1 cellular context compared by ENCODE assay signal in the genomic region with DNA sequence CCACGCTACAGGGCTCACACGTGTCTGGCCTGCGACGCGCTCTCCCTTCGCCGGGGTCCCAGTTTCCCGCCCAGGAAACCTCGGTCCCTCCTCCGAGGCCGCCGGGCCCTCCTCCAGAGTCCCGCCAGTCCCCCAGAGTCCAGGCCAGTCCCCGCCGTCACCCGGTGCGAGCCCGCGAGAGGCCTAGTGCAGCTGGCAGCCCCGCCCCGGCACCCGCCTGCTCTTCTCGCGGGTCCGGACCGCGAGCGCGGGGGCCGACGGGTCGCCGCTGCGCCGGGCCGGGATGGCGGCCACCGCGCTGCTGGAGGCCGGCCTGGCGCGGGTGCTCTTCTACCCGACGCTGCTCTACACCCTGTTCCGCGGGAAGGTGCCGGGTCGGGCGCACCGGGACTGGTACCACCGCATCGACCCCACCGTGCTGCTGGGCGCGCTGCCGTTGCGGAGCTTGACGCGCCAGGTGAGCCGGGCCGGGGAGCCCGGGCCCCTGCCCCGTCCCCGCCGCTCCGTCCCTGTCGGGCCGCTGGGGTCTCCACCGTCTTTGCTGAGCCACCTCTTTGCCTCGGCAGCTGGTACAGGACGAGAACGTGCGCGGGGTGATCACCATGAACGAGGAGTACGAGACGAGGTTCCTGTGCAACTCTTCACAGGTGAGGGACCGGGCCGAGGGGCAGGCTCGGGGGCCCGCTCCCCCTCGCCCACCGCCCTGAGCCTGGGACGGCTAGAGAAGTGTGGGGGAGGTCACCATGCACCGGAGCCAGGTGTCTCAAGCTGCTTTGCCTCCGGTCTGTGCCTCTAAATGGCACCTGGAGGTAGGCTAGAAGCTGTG.
TF ChIP-seq lines count a peak whose summit lies in the region.

A gene with protein sequence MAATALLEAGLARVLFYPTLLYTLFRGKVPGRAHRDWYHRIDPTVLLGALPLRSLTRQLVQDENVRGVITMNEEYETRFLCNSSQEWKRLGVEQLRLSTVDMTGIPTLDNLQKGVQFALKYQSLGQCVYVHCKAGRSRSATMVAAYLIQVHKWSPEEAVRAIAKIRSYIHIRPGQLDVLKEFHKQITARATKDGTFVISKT (plus strand): TSS at position 260 of the 826 bp plus-strand sequence. CDS start 24 bp downstream, at position 284.

TF ChIP-seq in K562, 482 proteins besides CTCF, POLR2A, EP300 and RAD21 (continued from another document and continues in another):
- TF ChIP-seq, protein P1, sequence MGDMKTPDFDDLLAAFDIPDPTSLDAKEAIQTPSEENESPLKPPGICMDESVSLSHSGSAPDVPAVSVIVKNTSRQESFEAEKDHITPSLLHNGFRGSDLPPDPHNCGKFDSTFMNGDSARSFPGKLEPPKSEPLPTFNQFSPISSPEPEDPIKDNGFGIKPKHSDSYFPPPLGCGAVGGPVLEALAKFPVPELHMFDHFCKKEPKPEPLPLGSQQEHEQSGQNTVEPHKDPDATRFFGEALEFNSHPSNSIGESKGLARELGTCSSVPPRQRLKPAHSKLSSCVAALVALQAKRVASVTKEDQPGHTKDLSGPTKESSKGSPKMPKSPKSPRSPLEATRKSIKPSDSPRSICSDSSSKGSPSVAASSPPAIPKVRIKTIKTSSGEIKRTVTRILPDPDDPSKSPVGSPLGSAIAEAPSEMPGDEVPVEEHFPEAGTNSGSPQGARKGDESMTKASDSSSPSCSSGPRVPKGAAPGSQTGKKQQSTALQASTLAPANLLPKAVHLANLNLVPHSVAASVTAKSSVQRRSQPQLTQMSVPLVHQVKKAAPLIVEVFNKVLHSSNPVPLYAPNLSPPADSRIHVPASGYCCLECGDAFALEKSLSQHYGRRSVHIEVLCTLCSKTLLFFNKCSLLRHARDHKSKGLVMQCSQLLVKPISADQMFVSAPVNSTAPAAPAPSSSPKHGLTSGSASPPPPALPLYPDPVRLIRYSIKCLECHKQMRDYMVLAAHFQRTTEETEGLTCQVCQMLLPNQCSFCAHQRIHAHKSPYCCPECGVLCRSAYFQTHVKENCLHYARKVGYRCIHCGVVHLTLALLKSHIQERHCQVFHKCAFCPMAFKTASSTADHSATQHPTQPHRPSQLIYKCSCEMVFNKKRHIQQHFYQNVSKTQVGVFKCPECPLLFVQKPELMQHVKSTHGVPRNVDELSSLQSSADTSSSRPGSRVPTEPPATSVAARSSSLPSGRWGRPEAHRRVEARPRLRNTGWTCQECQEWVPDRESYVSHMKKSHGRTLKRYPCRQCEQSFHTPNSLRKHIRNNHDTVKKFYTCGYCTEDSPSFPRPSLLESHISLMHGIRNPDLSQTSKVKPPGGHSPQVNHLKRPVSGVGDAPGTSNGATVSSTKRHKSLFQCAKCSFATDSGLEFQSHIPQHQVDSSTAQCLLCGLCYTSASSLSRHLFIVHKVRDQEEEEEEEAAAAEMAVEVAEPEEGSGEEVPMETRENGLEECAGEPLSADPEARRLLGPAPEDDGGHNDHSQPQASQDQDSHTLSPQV (IDR thresholded peaks at IDR 0.05): peak; percentile 96
- TF ChIP-seq ZNF124 (CRISPR knock-in tag; IDR thresholded peaks at IDR 0.05) (no peak), SETDB1 (IDR thresholded peaks at IDR 0.05; ENCODE audit: low read length) (no peak), IFI16 (CRISPR knock-in tag; IDR thresholded peaks at IDR 0.05) (no peak), GTF2E2 (tag; IDR thresholded peaks at IDR 0.05) (peak; percentile 34; the same call in 1 of the 2 replicates), ZNF354B (CRISPR knock-in tag; IDR thresholded peaks at IDR 0.05) (no peak), SIN3B (IDR thresholded peaks at IDR 0.05; ENCODE audit: low read depth) (peak; percentile 93), ZNF324 (CRISPR knock-in tag; IDR thresholded peaks at IDR 0.05) (no peak), RBM25 (IDR thresholded peaks at IDR 0.05; ENCODE audit: low read depth, low read length, severe bottlenecking) (peak; percentile 91), NFIC (IDR thresholded peaks at IDR 0.05) (peak; percentile 26), POLR2AphosphoS5 (IDR thresholded peaks at IDR 0.05; ENCODE audit: control insufficient read depth, insufficient read depth, low read depth, low read length) (peak; percentile 73), MYC (IDR thresholded peaks at IDR 0.05; ENCODE audit: low read depth, low read length) (peak; percentile 71), MYC (CRISPR knock-in tag; IDR thresholded peaks at IDR 0.05; ENCODE audit: borderline replicate concordance, low read depth) (no peak), NFE2L1 (tag; IDR thresholded peaks at IDR 0.05; ENCODE audit: borderline replicate concordance, low read depth) (no peak), CCNT2 (IDR thresholded peaks at IDR 0.05; ENCODE audit: borderline replicate concordance, extremely low read depth, insufficient read length, low read depth, low read length) (peak; percentile 54), ZNF551 (CRISPR knock-in tag; IDR thresholded peaks at IDR 0.05) (no peak), YBX1 (IDR thresholded peaks at IDR 0.05) (no peak), ZNF766 (CRISPR knock-in tag; conservative IDR thresholded peaks at IDR 0.05) (no peak), ELF4 (CRISPR knock-in tag; IDR thresholded peaks at IDR 0.05) (no peak), KAT8 (IDR thresholded peaks at IDR 0.05; ENCODE audit: low read depth) (no peak), HNRNPL (IDR thresholded peaks at IDR 0.05; ENCODE audit: low read depth, low read length) (0 out of 2 replicates have a peak, but pooled peaks have one; percentile 52), SMARCA5 (IDR thresholded peaks at IDR 0.05) (no peak), ZNF717 (CRISPR knock-in tag; IDR thresholded peaks at IDR 0.05) (no peak), LEF1 (IDR thresholded peaks at IDR 0.05) (no peak), XRCC4 (IDR thresholded peaks at IDR 0.05; ENCODE audit: extremely low read depth, insufficient read depth, insufficient read length) (no peak), PHF20 (IDR thresholded peaks at IDR 0.05; ENCODE audit: partially characterized antibody) (peak; percentile 50), ZBED1 (IDR thresholded peaks at IDR 0.05) (0 out of 2 replicates have a peak, but pooled peaks have one; percentile 11), CXXC5 (CRISPR knock-in tag; IDR thresholded peaks at IDR 0.05) (peak; percentile 79), NR2F6 (CRISPR knock-in tag; IDR thresholded peaks at IDR 0.05) (no peak), PHF8 (IDR thresholded peaks at IDR 0.05; ENCODE audit: borderline replicate concordance, low read length) (peak; percentile 98), HEY1 (CRISPR knock-in tag; IDR thresholded peaks at IDR 0.05; ENCODE audit: borderline replicate concordance) (no peak), BDP1 (IDR thresholded peaks at IDR 0.05; ENCODE audit: insufficient read depth, insufficient read length) (no peak), CHCHD3 (CRISPR knock-in tag; IDR thresholded peaks at IDR 0.05) (no peak), SREBF1 (IDR thresholded peaks at IDR 0.05; ENCODE audit: borderline replicate concordance, low read depth, low read length) (no peak), MAZ (CRISPR knock-in tag; conservative IDR thresholded peaks at IDR 0.05 in 1 of 2, IDR thresholded peaks at IDR 0.05 in 1 of 2) (peak; percentile 65 to 70; a peak in 3 of 4 replicates), FOXA1 (IDR thresholded peaks at IDR 0.05; ENCODE audit: borderline replicate concordance) (no peak), ILF3 (IDR thresholded peaks at IDR 0.05; ENCODE audit: borderline replicate concordance) (no peak), HMGN3 (IDR thresholded peaks at IDR 0.05; ENCODE audit: borderline replicate concordance, extremely low read depth, insufficient read length, low read depth, low read length) (peak; percentile 42), SRSF1 (IDR thresholded peaks at IDR 0.05; ENCODE audit: low read depth, low read length) (no peak), ZNF445 (CRISPR knock-in tag; IDR thresholded peaks at IDR 0.05; ENCODE audit: low read depth) (no peak), ESRRA (IDR thresholded peaks at IDR 0.05; ENCODE audit: borderline replicate concordance, low read depth) (peak; percentile 44; the same call in 1 of the 2 replicates)
- TF ChIP-seq, protein P2, sequence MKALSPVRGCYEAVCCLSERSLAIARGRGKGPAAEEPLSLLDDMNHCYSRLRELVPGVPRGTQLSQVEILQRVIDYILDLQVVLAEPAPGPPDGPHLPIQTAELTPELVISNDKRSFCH (CRISPR knock-in tag; IDR thresholded peaks at IDR 0.05): no peak
- TF ChIP-seq, protein P2 (tag; IDR thresholded peaks at IDR 0.05): peak; percentile 88
- TF ChIP-seq, protein P3, sequence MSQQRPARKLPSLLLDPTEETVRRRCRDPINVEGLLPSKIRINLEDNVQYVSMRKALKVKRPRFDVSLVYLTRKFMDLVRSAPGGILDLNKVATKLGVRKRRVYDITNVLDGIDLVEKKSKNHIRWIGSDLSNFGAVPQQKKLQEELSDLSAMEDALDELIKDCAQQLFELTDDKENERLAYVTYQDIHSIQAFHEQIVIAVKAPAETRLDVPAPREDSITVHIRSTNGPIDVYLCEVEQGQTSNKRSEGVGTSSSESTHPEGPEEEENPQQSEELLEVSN (IDR thresholded peaks at IDR 0.05; ENCODE audit: borderline replicate concordance in 1 of 2, extremely low read depth in 1 of 2, insufficient read depth in 1 of 2, insufficient read length in 1 of 2, low read depth in 1 of 2, low read length in 1 of 2, poor library complexity in 1 of 2, severe bottlenecking in 1 of 2): peak; percentile 97 to 98
- TF ChIP-seq, protein P4, sequence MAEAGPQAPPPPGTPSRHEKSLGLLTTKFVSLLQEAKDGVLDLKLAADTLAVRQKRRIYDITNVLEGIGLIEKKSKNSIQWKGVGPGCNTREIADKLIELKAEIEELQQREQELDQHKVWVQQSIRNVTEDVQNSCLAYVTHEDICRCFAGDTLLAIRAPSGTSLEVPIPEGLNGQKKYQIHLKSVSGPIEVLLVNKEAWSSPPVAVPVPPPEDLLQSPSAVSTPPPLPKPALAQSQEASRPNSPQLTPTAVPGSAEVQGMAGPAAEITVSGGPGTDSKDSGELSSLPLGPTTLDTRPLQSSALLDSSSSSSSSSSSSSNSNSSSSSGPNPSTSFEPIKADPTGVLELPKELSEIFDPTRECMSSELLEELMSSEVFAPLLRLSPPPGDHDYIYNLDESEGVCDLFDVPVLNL (CRISPR knock-in tag; IDR thresholded peaks at IDR 0.05; ENCODE audit: low read depth): no peak
- TF ChIP-seq, protein P5, sequence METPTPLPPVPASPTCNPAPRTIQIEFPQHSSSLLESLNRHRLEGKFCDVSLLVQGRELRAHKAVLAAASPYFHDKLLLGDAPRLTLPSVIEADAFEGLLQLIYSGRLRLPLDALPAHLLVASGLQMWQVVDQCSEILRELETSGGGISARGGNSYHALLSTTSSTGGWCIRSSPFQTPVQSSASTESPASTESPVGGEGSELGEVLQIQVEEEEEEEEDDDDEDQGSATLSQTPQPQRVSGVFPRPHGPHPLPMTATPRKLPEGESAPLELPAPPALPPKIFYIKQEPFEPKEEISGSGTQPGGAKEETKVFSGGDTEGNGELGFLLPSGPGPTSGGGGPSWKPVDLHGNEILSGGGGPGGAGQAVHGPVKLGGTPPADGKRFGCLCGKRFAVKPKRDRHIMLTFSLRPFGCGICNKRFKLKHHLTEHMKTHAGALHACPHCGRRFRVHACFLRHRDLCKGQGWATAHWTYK (CRISPR knock-in tag; IDR thresholded peaks at IDR 0.05): no peak
- TF ChIP-seq, protein P6, sequence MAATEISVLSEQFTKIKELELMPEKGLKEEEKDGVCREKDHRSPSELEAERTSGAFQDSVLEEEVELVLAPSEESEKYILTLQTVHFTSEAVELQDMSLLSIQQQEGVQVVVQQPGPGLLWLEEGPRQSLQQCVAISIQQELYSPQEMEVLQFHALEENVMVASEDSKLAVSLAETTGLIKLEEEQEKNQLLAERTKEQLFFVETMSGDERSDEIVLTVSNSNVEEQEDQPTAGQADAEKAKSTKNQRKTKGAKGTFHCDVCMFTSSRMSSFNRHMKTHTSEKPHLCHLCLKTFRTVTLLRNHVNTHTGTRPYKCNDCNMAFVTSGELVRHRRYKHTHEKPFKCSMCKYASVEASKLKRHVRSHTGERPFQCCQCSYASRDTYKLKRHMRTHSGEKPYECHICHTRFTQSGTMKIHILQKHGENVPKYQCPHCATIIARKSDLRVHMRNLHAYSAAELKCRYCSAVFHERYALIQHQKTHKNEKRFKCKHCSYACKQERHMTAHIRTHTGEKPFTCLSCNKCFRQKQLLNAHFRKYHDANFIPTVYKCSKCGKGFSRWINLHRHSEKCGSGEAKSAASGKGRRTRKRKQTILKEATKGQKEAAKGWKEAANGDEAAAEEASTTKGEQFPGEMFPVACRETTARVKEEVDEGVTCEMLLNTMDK (IDR thresholded peaks at IDR 0.05; ENCODE audit: borderline replicate concordance, insufficient read depth, low read depth, low read length, poor library complexity, severe bottlenecking): no peak
- TF ChIP-seq, protein P7, sequence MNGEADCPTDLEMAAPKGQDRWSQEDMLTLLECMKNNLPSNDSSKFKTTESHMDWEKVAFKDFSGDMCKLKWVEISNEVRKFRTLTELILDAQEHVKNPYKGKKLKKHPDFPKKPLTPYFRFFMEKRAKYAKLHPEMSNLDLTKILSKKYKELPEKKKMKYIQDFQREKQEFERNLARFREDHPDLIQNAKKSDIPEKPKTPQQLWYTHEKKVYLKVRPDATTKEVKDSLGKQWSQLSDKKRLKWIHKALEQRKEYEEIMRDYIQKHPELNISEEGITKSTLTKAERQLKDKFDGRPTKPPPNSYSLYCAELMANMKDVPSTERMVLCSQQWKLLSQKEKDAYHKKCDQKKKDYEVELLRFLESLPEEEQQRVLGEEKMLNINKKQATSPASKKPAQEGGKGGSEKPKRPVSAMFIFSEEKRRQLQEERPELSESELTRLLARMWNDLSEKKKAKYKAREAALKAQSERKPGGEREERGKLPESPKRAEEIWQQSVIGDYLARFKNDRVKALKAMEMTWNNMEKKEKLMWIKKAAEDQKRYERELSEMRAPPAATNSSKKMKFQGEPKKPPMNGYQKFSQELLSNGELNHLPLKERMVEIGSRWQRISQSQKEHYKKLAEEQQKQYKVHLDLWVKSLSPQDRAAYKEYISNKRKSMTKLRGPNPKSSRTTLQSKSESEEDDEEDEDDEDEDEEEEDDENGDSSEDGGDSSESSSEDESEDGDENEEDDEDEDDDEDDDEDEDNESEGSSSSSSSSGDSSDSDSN (IDR thresholded peaks at IDR 0.05; ENCODE audit: borderline replicate concordance in 1 of 2, low read depth in 2 of 2, low read length in 2 of 2): peak; percentile 74 to 90; a peak in 2 of 4 replicates
- TF ChIP-seq, protein P8, sequence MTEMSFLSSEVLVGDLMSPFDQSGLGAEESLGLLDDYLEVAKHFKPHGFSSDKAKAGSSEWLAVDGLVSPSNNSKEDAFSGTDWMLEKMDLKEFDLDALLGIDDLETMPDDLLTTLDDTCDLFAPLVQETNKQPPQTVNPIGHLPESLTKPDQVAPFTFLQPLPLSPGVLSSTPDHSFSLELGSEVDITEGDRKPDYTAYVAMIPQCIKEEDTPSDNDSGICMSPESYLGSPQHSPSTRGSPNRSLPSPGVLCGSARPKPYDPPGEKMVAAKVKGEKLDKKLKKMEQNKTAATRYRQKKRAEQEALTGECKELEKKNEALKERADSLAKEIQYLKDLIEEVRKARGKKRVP (CRISPR knock-in tag; IDR thresholded peaks at IDR 0.05): no peak
- TF ChIP-seq, protein P9, sequence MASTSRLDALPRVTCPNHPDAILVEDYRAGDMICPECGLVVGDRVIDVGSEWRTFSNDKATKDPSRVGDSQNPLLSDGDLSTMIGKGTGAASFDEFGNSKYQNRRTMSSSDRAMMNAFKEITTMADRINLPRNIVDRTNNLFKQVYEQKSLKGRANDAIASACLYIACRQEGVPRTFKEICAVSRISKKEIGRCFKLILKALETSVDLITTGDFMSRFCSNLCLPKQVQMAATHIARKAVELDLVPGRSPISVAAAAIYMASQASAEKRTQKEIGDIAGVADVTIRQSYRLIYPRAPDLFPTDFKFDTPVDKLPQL (IDR thresholded peaks at IDR 0.05; ENCODE audit: extremely low read depth, insufficient read length): no peak
